ENCODE assay signal across 1 cellular context in the genomic region with DNA sequence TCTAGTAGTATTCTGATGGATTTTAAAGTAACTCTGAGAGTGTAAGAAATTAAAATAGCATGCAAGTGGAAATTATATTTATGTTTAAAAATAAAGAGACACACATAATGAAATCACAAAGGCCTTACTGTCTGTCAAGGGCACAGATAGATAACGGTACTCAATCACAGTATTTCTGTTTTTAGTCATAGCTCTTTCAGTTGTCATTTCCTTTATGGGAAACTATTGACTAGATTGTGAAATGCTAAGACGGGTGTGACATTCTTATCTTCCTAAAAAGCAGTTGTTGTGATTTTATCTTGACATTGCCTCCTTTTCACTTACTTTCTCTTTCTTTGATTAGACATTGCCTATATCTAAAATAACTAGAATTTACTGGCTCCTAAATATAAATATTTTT.
TF ChIP-seq lines count a peak whose summit lies in the region.

No MANE protein-coding gene starts in this region.

TF ChIP-seq in GM12878, 131 proteins besides CTCF, POLR2A, EP300 and RAD21 (continued from another document):
- TF ChIP-seq, protein P1, sequence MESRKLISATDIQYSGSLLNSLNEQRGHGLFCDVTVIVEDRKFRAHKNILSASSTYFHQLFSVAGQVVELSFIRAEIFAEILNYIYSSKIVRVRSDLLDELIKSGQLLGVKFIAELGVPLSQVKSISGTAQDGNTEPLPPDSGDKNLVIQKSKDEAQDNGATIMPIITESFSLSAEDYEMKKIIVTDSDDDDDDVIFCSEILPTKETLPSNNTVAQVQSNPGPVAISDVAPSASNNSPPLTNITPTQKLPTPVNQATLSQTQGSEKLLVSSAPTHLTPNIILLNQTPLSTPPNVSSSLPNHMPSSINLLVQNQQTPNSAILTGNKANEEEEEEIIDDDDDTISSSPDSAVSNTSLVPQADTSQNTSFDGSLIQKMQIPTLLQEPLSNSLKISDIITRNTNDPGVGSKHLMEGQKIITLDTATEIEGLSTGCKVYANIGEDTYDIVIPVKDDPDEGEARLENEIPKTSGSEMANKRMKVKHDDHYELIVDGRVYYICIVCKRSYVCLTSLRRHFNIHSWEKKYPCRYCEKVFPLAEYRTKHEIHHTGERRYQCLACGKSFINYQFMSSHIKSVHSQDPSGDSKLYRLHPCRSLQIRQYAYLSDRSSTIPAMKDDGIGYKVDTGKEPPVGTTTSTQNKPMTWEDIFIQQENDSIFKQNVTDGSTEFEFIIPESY (IDR thresholded peaks at IDR 0.05): no peak
